ENCODE assay signal across 9 cellular contexts in genomic region chr6:1552296-1552761, GRCh38. TPM values are rescaled to one million over a fixed set of nuclear protein-coding genes. Genes with fewer than 3 reads are reported as not detected.
DNase-seq lines count a peak whose midpoint lies in the region; ATAC-seq and TF ChIP-seq lines count a peak whose summit lies in the region.
"Had no signal": no experiment of that assay in that cellular context is flagged by ENCODE, and none has a peak within 500 bp of the region (broad histone marks: within the 10 kb centered on the region; RNA-seq: fewer than 3 reads in every experiment).

No MANE protein-coding gene starts in this region.

- peaks cover 0 to 21% (median 4%) of the 10 kb centered on the region in 7 donors for H3K9me3 Mint-ChIP-seq in CD14-positive monocyte
- no peaks in the 10 kb centered on the region for H3K9me3 Mint-ChIP-seq in activated T-helper 17 cell treated with anti-CD3 and anti-CD28 coated beads, Interleukin-2, amount 50 U/mL, for 72 hours
- peaks cover 3 to 4% of the 10 kb centered on the region in 2 donors for H3K9me3 Mint-ChIP-seq in stimulated activated naive B cell treated with anti-CD40 and anti-IgM and Interleukin-4, amounts not matched to agents 10 μg/mL and 1 μg/mL and 100 μg/mL, for 72 hours

- no peak overlapping the region for H3K4me3 Mint-ChIP-seq in CD14-positive monocyte
- no peak overlapping the region for H3K4me3 Mint-ChIP-seq in activated T-helper 17 cell treated with anti-CD3 and anti-CD28 coated beads, Interleukin-2, amount 50 U/mL, for 72 hours
- no peak overlapping the region for H3K4me3 Mint-ChIP-seq in stimulated activated naive B cell treated with anti-CD40 and anti-IgM and Interleukin-4, amounts not matched to agents 10 μg/mL and 1 μg/mL and 100 μg/mL, for 72 hours

- no peak overlapping the region for H3K27ac Mint-ChIP-seq in CD14-positive monocyte
- H3K27ac Mint-ChIP-seq in activated T-helper 17 cell treated with anti-CD3 and anti-CD28 coated beads, Interleukin-2, amount 50 U/mL, for 72 hours: no peak overlapping the region
- H3K27ac Mint-ChIP-seq in stimulated activated naive B cell treated with anti-CD40 and anti-IgM and Interleukin-4, amounts not matched to agents 10 μg/mL and 1 μg/mL and 100 μg/mL, for 72 hours: no peak overlapping the region

- no peak overlapping the region for H3K9ac ChIP-seq in HCT116 (ENCODE audit: low read length)

- no peaks in the 10 kb centered on the region for H3K4me1 ChIP-seq in HCT116 (ENCODE audit: control insufficient read depth in 1 of 2, insufficient read depth in 2 of 2, low read length in 2 of 2)

- BruUV-seq in HCT116 (replicated peaks; lab: Mats Ljungman, UMichigan): no TSS peak

- peaks cover 4 to 13% (median 6%) of the 10 kb centered on the region in 3 donors for H3K27me3 Mint-ChIP-seq in CD14-positive monocyte (ENCODE audit: low read depth in 3 of 3)
- peaks cover 3% of the 10 kb centered on the region for H3K27me3 Mint-ChIP-seq in activated T-helper 17 cell treated with anti-CD3 and anti-CD28 coated beads, Interleukin-2, amount 50 U/mL, for 72 hours
- peaks cover 34 to 46% of the 10 kb centered on the region in 2 donors for H3K27me3 Mint-ChIP-seq in stimulated activated naive B cell treated with anti-CD40 and anti-IgM and Interleukin-4, amounts not matched to agents 10 μg/mL and 1 μg/mL and 100 μg/mL, for 72 hours

- RAD21 ChIA-PET in HCT116 (lab: Charles Lee; ENCODE audit: low non-redundant PET in 1 of 2, low total read pairs in 2 of 2, uncharacterized antibody in 2 of 2, unreplicated experiment in 2 of 2): interaction anchor here in 1 of 2 experiments (1.0 kb wide), 1 partner anchor 28 kb away, joined by 3 read pairs; no protein-coding TSS in a partner anchor

- H4K20me1 ChIP-seq in HCT116 (ENCODE audit: insufficient read depth): no peaks in the 10 kb centered on the region

- H3K9me2 ChIP-seq in HCT116 (ENCODE audit: insufficient read depth): no peaks in the 10 kb centered on the region

- H2AFZ ChIP-seq in HCT116 (ENCODE audit: low read depth, low read length, poor library complexity, severe bottlenecking): no peak overlapping the region

- POLR2A ChIA-PET in HCT116 (lab: Charles Lee): no interaction called here

- no peak overlapping the region for H3K4me3 ChIP-seq in HCT116 (replicated peaks in 1 of 2; ENCODE audit: low read depth in 1 of 2, low read length in 2 of 2)

- ATAC-seq in HCT116 (peak; percentile 98), left colon (peak; percentile 69)
- peak; percentile 35 for ATAC-seq in activated T-helper 17 cell treated with anti-CD3 and anti-CD28 coated beads, Interleukin-2, amount 50 U/mL, for 72 hours (replicated peaks)
- no peak for ATAC-seq in stimulated activated naive B cell treated with anti-CD40 and anti-IgM and Interleukin-4, amounts not matched to agents 10 μg/mL and 1 μg/mL and 100 μg/mL, for 72 hours (replicated peaks)

- intact Hi-C loops in CD14-positive monocyte (cut with micrococcal nuclease): no loop called here
- intact Hi-C loops in HCT116 (cut with micrococcal nuclease): no loop called here
- intact Hi-C loops in left colon (cut with DNase I, micrococcal nuclease): no loop called here

- H3K36me3 Mint-ChIP-seq in CD14-positive monocyte: peaks cover 13 to 14% of the 10 kb centered on the region in 2 donors
- H3K36me3 Mint-ChIP-seq in activated T-helper 17 cell treated with anti-CD3 and anti-CD28 coated beads, Interleukin-2, amount 50 U/mL, for 72 hours (ENCODE audit: low read depth): peaks cover 7% of the 10 kb centered on the region
- H3K36me3 Mint-ChIP-seq in stimulated activated naive B cell treated with anti-CD40 and anti-IgM and Interleukin-4, amounts not matched to agents 10 μg/mL and 1 μg/mL and 100 μg/mL, for 72 hours: no peaks in the 10 kb centered on the region

- no peaks in the 10 kb centered on the region for H3K79me2 ChIP-seq in HCT116 (ENCODE audit: insufficient read depth, low read length)

- no peaks in the 10 kb centered on the region for H3K36me3 ChIP-seq in HCT116 (ENCODE audit: control insufficient read depth in 1 of 2, insufficient read depth in 2 of 2, low read length in 2 of 2)

- H3K27me3 ChIP-seq in HCT116 (ENCODE audit: insufficient read depth, low read length): no peaks in the 10 kb centered on the region

- H3K4me2 ChIP-seq in HCT116 (ENCODE audit: low read length): no peak overlapping the region

- TF ChIP-seq CTCF in CD14-positive monocyte (IDR thresholded peaks at IDR 0.05): peak; percentile 23
- peak; percentile 30 to 62 (median 57); a peak in 5 of 6 replicates for TF ChIP-seq CTCF in HCT116 (IDR thresholded peaks at IDR 0.05 in 2 of 3, conservative IDR thresholded peaks at IDR 0.05 in 1 of 3; ENCODE audit: borderline replicate concordance in 1 of 3, insufficient read depth in 1 of 3, low read depth in 2 of 3, low read length in 2 of 3)

- no peak for DNase-seq in CD14-positive monocyte (ENCODE audit: low spot score)
- DNase-seq in HCT116 (ENCODE audit: low read depth, low spot score): peak; percentile 33
- no peak for DNase-seq in left colon
- no peak for DNase-seq in putamen (ENCODE audit: low spot score)
- DNase-seq in stimulated activated CD4-positive, alpha-beta T cell treated with anti-CD3 and anti-CD28 coated beads, Interleukin-12 subunit alpha, Interleukin-12 subunit beta, amount 100 ng/mL, for 4 hours: no peak
- DNase-seq in NCI-H1436 treated with DMSO at 0.1 percent for 48 hours (lab: John Stamatoyannopoulos, UW): no peak
- DNase-seq in stimulated activated naive B cell treated with anti-CD40 and anti-IgM and Interleukin-4, amounts not matched to agents 10 μg/mL and 1 μg/mL and 100 μg/mL, for 72 hours: no peak
- DNase-seq: activated CD8-positive, alpha-beta memory T cell treated with anti-CD3 and anti-CD28 coated beads, Interleukin-2, amount 50 U/mL, for 4 hours had no signal

- H3K9me3 ChIP-seq in HCT116 (ENCODE audit: control insufficient read depth in 1 of 2, insufficient read depth in 1 of 2, low read depth in 1 of 2, low read length in 2 of 2): no peaks in the 10 kb centered on the region

- TF ChIP-seq POLR2A in HCT116 (IDR thresholded peaks at IDR 0.05; ENCODE audit: borderline replicate concordance, extremely low read depth, insufficient read depth, insufficient read length): no peak

- no peak overlapping the region for H3K27ac ChIP-seq in HCT116 (ENCODE audit: low read depth, low read length)

- TF ChIP-seq RAD21 in HCT116 (IDR thresholded peaks at IDR 0.05; ENCODE audit: low read depth): peak; percentile 49; the same call in 1 of the 2 replicates

- CTCF ChIA-PET in HCT116 (lab: Charles Lee): interaction anchor here (0.7 to 1.4 kb wide), 11 partner anchors 9 to 1198 kb away, joined by 3 to 12 read pairs (median 4); partner anchors contain the start of gene MYLK4

- H3K4me1 Mint-ChIP-seq in CD14-positive monocyte: peaks cover 20% of the 10 kb centered on the region
- peaks cover 20% of the 10 kb centered on the region for H3K4me1 Mint-ChIP-seq in activated T-helper 17 cell treated with anti-CD3 and anti-CD28 coated beads, Interleukin-2, amount 50 U/mL, for 72 hours
- peaks cover 6 to 14% of the 10 kb centered on the region in 2 donors for H3K4me1 Mint-ChIP-seq in stimulated activated naive B cell treated with anti-CD40 and anti-IgM and Interleukin-4, amounts not matched to agents 10 μg/mL and 1 μg/mL and 100 μg/mL, for 72 hours

TF ChIP-seq in HCT116, 20 proteins besides CTCF, POLR2A, EP300 and RAD21 (continues in another document):
- TF ChIP-seq ZFX (IDR thresholded peaks at IDR 0.05) (no peak), CBX3 (IDR thresholded peaks at IDR 0.05; ENCODE audit: low read depth) (no peak), REST (IDR thresholded peaks at IDR 0.05; ENCODE audit: low read depth) (no peak), ELF1 (IDR thresholded peaks at IDR 0.05; ENCODE audit: borderline replicate concordance, low read depth) (no peak), SRF (IDR thresholded peaks at IDR 0.05; ENCODE audit: low read depth) (no peak), SP1 (IDR thresholded peaks at IDR 0.05; ENCODE audit: low read depth) (no peak), JUND (IDR thresholded peaks at IDR 0.05) (no peak), CEBPB (IDR thresholded peaks at IDR 0.05; ENCODE audit: low read depth) (no peak), SIN3A (IDR thresholded peaks at IDR 0.05; ENCODE audit: low read depth) (no peak)

RNA-seq across cellular contexts. Expression of gene FOXC1, which starts 57.4 kb away (rescaled TPM):
- not detected for polyA plus RNA-seq in CD14-positive monocyte
- 40.7 TPM for total RNA-seq in HCT116 (2021; ENCODE audit: unreplicated experiment)
- polyA plus RNA-seq in HCT116 (2012): 13.4 and 15.4 TPM in 2 replicates
- not detected for total RNA-seq in activated T-helper 17 cell treated with anti-CD3 and anti-CD28 coated beads, Interleukin-2, amount 50 U/mL, for 72 hours
- total RNA-seq in left colon: 1 to 10 TPM in 1 of 2 donors, under 1 TPM in 1; 0.82 to 1.5 TPM

Comparison
In these comparisons a context has a peak if more than half of its experiments do, and no peak if none do; other contexts are left out.
1. ATAC-seq: peak in HCT116 (single experiment), activated T-helper 17 cell treated with anti-CD3 and anti-CD28 coated beads, Interleukin-2, amount 50 U/mL, for 72 hours (single experiment) and left colon (single experiment); none in stimulated activated naive B cell treated with anti-CD40 and anti-IgM and Interleukin-4, amounts not matched to agents 10 μg/mL and 1 μg/mL and 100 μg/mL, for 72 hours (0 of 2).
2. RNA of gene FOXC1, which starts 57.4 kb away (total RNA-seq): 40.7 TPM in HCT116 (single experiment); 0.82 to 1.5 TPM in left colon and not detected in activated T-helper 17 cell treated with anti-CD3 and anti-CD28 coated beads, Interleukin-2, amount 50 U/mL, for 72 hours; every median in the first group is over 10 times any median in the second.